Comparison of ENCODE assay signal across 15 cellular contexts in genomic region chr1:174991473-174991872, GRCh38. TPM values are rescaled to one million over a fixed set of nuclear protein-coding genes. Genes with fewer than 3 reads are reported as not detected.
DNase-seq lines count a peak whose midpoint lies in the region; ATAC-seq and TF ChIP-seq lines count a peak whose summit lies in the region.
"Had no signal": no experiment of that assay in that cellular context is flagged by ENCODE, and none has a peak within 500 bp of the region (broad histone marks: within the 10 kb centered on the region; RNA-seq: fewer than 3 reads in every experiment).

No MANE protein-coding gene starts in this region.

- no peaks in the 10 kb centered on the region for H3K36me3 ChIP-seq in mammary epithelial cell (ENCODE audit: insufficient read depth, low read length)
- H3K36me3 ChIP-seq: HAP-1 had no signal

- H3K36me3 Mint-ChIP-seq in MCF 10A (ENCODE audit: insufficient read depth, unreplicated experiment) = peaks cover 16% of the 10 kb centered on the region
- peaks cover 21% of the 10 kb centered on the region for H3K36me3 Mint-ChIP-seq in central memory CD8-positive, alpha-beta T cell (ENCODE audit: insufficient read depth)

- peaks cover 2% of the 10 kb centered on the region for H3K4me1 ChIP-seq in mammary epithelial cell (ENCODE audit: insufficient read depth, low read length)

- DNase-seq in MCF 10A (ENCODE audit: unreplicated experiment) (no peak), mammary epithelial cell (no peak), LNCaP clone FGC (ENCODE audit: low read depth) (no peak), NCI-H1105 treated with DMSO at 0.1 percent for 48 hours (lab: John Stamatoyannopoulos, UW) (no peak)
- DNase-seq in central memory CD8-positive, alpha-beta T cell (ENCODE audit: low spot score in 2 of 2) = no peak
- no peak for DNase-seq in effector CD8-positive, alpha-beta T cell (lab: John Stamatoyannopoulos, UW)
- DNase-seq: NCI-H1092 treated with DMSO at 0.1 percent for 48 hours, NCI-H187, NCI-H2171, NCI-H774, Peyer's patch, Right ventricle myocardium superior had no signal

- H3K9ac ChIP-seq in mammary epithelial cell (ENCODE audit: insufficient read depth, low read length) = no peak overlapping the region

- WGBS in mammary epithelial cell (ENCODE audit: low coverage, missing lambda C conversion rate) = 100% methylated on average over 1 of the region's 1 CpG

- H2AFZ ChIP-seq in mammary epithelial cell (ENCODE audit: low read depth, low read length) = no peak overlapping the region

- no peaks in the 10 kb centered on the region for H3K9me3 Mint-ChIP-seq in MCF 10A (ENCODE audit: unreplicated experiment)
- H3K9me3 Mint-ChIP-seq in central memory CD8-positive, alpha-beta T cell = no peaks in the 10 kb centered on the region

- H3K27ac Mint-ChIP-seq in MCF 10A (ENCODE audit: low read depth, unreplicated experiment) = peak overlapping the region; percentile 98
- peak overlapping the region; percentile 85 for H3K27ac Mint-ChIP-seq in central memory CD8-positive, alpha-beta T cell (ENCODE audit: low read depth)

- no peaks in the 10 kb centered on the region for H3K27me3 Mint-ChIP-seq in MCF 10A (ENCODE audit: insufficient read depth, unreplicated experiment)
- H3K27me3 Mint-ChIP-seq in central memory CD8-positive, alpha-beta T cell = no peaks in the 10 kb centered on the region

- no peak for ATAC-seq in central memory CD8-positive, alpha-beta T cell (replicated peaks; ENCODE audit: extremely low read depth, poor library complexity, severe bottlenecking)
- ATAC-seq in HG02610 (IDR thresholded peaks at IDR 0.05; ENCODE audit: unreplicated experiment) (no peak), GM19455 (IDR thresholded peaks at IDR 0.05; ENCODE audit: unreplicated experiment) (no peak)

- H4K20me1 ChIP-seq in mammary epithelial cell (ENCODE audit: insufficient read depth, low read length) = no peaks in the 10 kb centered on the region

- CTCF ChIA-PET in MCF 10A (lab: Yijun Ruan, JAX) = interaction anchor here (0.6 to 2.0 kb wide), 9 partner anchors 9 to 733 kb away, joined by 3 to 5 read pairs (median 3); no protein-coding TSS in a partner anchor
- CTCF ChIA-PET in mammary epithelial cell (lab: Charles Lee; ENCODE audit: low non-redundant PET) = no interaction called here

- no peak overlapping the region for H3K27ac ChIP-seq in mammary epithelial cell (ENCODE audit: insufficient read depth, low read depth, low read length)

- no peaks in the 10 kb centered on the region for H3K79me2 ChIP-seq in mammary epithelial cell (ENCODE audit: insufficient read depth, low read length)

- H3K4me3 ChIP-seq in mammary epithelial cell (replicated peaks in 1 of 3; ENCODE audit: insufficient read depth in 1 of 3, low read depth in 2 of 3, low read length in 3 of 3) (no peak overlapping the region), LNCaP clone FGC (ENCODE audit: low read depth, low read length) (peak overlapping the region; percentile 58; the same call in 1 of the 2 replicates)

- in situ Hi-C loops in mammary epithelial cell (cut with MboI; ENCODE audit: low sequenced_read_pairs in 2 of 2) = loop anchor here (25.0 kb wide), 1 partner anchor 729 kb away; no protein-coding TSS in a partner anchor

- TF ChIP-seq CTCF in MCF 10A (IDR thresholded peaks at IDR 0.05; ENCODE audit: unreplicated experiment) = no peak
- no peak for TF ChIP-seq CTCF in mammary epithelial cell (conservative IDR thresholded peaks at IDR 0.05 in 1 of 2, IDR thresholded peaks at IDR 0.05 in 1 of 2; ENCODE audit: extremely low read depth in 1 of 2, insufficient read depth in 1 of 2, low read depth in 1 of 2, low read length in 2 of 2)
- TF ChIP-seq CTCF in LNCaP clone FGC (IDR thresholded peaks at IDR 0.05; ENCODE audit: control insufficient read depth, extremely low read depth, insufficient read depth) = no peak

- H3K4me1 Mint-ChIP-seq in MCF 10A (ENCODE audit: insufficient read depth, unreplicated experiment) = peaks cover 9% of the 10 kb centered on the region
- H3K4me1 Mint-ChIP-seq in central memory CD8-positive, alpha-beta T cell = peaks cover 28% of the 10 kb centered on the region

- dilution Hi-C loops in mammary epithelial cell (cut with HindIII; ENCODE audit: low sequenced_read_pairs) = no loop called here

- no peaks in the 10 kb centered on the region for H3K9me3 ChIP-seq in mammary epithelial cell (replicated peaks; ENCODE audit: insufficient read depth, low read length)
- H3K9me3 ChIP-seq: HAP-1, Peyer's patch had no signal

- H3K27me3 ChIP-seq in mammary epithelial cell (ENCODE audit: insufficient read depth, low read length) = no peaks in the 10 kb centered on the region
- H3K27me3 ChIP-seq: Peyer's patch had no signal

- peak overlapping the region; percentile 33 for H3K4me3 Mint-ChIP-seq in MCF 10A (ENCODE audit: unreplicated experiment)
- H3K4me3 Mint-ChIP-seq in central memory CD8-positive, alpha-beta T cell = no peak overlapping the region

- no peak overlapping the region for H3K4me2 ChIP-seq in mammary epithelial cell (ENCODE audit: insufficient read depth, low read depth, low read length)

- POLR2A ChIA-PET in MCF 10A (lab: Yijun Ruan, JAX) = interaction anchor here (0.6 to 4.6 kb wide), 10 partner anchors 8 to 765 kb away, joined by 3 to 67 read pairs (median 4); partner anchors contain the start of genes CACYBP and MRPS14

- BruUV-seq in MCF 10A (replicated peaks; lab: Mats Ljungman, UMichigan) = no TSS peak
- no TSS peak for BruUV-seq in mammary epithelial cell (replicated peaks; lab: Mats Ljungman, UMichigan)

- intact Hi-C loops in MCF 10A (cut with micrococcal nuclease) = no loop called here
- intact Hi-C loops in mammary epithelial cell (cut with micrococcal nuclease) = loop anchor here (10.0 kb wide), 1 partner anchor 727 kb away; no protein-coding TSS in a partner anchor

RNA-seq across cellular contexts. Expression of gene CACYBP, which starts 8.3 kb away (rescaled TPM):
- 169 and 205 TPM in 2 replicates for total RNA-seq in MCF 10A (2022)
- total RNA-seq in mammary epithelial cell = 100 to 1,000 TPM in 1 of 2 donors, 10 to 100 TPM in 1; 25.8 to 133 TPM
- polyA plus RNA-seq in mammary epithelial cell = 62.9 TPM
- 38.0 TPM for polyA minus RNA-seq in mammary epithelial cell

RNA-seq across cellular contexts. Expression of gene MRPS14, which starts 31.8 kb away (rescaled TPM):
- total RNA-seq in MCF 10A (2022) = 36.3 and 40.6 TPM in 2 replicates
- total RNA-seq in mammary epithelial cell = 10 to 100 TPM; 13.3 to 23.4 TPM
- 14.9 TPM for polyA plus RNA-seq in mammary epithelial cell
- polyA minus RNA-seq in mammary epithelial cell = 30.9 TPM
